Comparison of ENCODE assay signal across 8 cellular contexts in genomic region chr3:172061724-172062184, GRCh38. TPM values are rescaled to one million over a fixed set of nuclear protein-coding genes. Genes with fewer than 3 reads are reported as not detected.
DNase-seq lines count a peak whose midpoint lies in the region; ATAC-seq lines count a peak whose summit lies in the region.

No MANE protein-coding gene starts in this region.

- H4K12ac ChIP-seq in trophoblast cell (ENCODE audit: low read depth, low read length), result no peak overlapping the region

- no peak overlapping the region for H2AK5ac ChIP-seq in trophoblast cell (ENCODE audit: low read length)

- H3K9ac ChIP-seq in trophoblast cell (ENCODE audit: low read length), result no peak overlapping the region

- no peak overlapping the region for H3K27ac ChIP-seq in trophoblast cell (ENCODE audit: low read depth, low read length)

- no peaks in the 10 kb centered on the region for H3K79me1 ChIP-seq in trophoblast cell (ENCODE audit: low read length)

- peak overlapping the region; percentile 65 for H3K4me3 Mint-ChIP-seq in dendritic cell treated with granulocyte-macrophage colony-stimulating factor and Interleukin-4, amounts not matched to agents 40 ng/mL and 50 ng/mL, for 4 days

- no CpG with 5 or more reads among the region's 4 CpGs for WGBS in trophoblast cell (ENCODE audit: extremely low coverage, insufficient coverage, insufficient read length)

- H3K18ac ChIP-seq in trophoblast cell (ENCODE audit: low read length), result no peak overlapping the region

- no peak overlapping the region for H2AFZ ChIP-seq in trophoblast cell (ENCODE audit: insufficient read depth, low read length, poor library complexity)

- H3K4ac ChIP-seq in trophoblast cell (ENCODE audit: low read depth, low read length), result peak overlapping the region; percentile 73

- H3K4me1 Mint-ChIP-seq in dendritic cell treated with granulocyte-macrophage colony-stimulating factor and Interleukin-4, amounts not matched to agents 40 ng/mL and 50 ng/mL, for 4 days (ENCODE audit: low read depth), result peaks cover 71% of the 10 kb centered on the region

- ATAC-seq in GM21423 (IDR thresholded peaks at IDR 0.05; ENCODE audit: unreplicated experiment) (peak; percentile 88), HG03575 (IDR thresholded peaks at IDR 0.05; ENCODE audit: extremely low read depth, insufficient number of reproducible peaks, low FRiP score, unreplicated experiment) (peak; percentile 89)

- H3K4me1 ChIP-seq in trophoblast cell (ENCODE audit: control insufficient read depth in 1 of 2, insufficient read depth in 2 of 2, low read length in 2 of 2), result peaks cover 0 to 3% of the 10 kb centered on the region in 2 experiments

- H4K91ac ChIP-seq in trophoblast cell (ENCODE audit: low read depth, low read length), result no peak overlapping the region

- H4K8ac ChIP-seq in trophoblast cell (ENCODE audit: low read depth, low read length), result no peak overlapping the region

- no peaks in the 10 kb centered on the region for H3K27me3 Mint-ChIP-seq in dendritic cell treated with granulocyte-macrophage colony-stimulating factor and Interleukin-4, amounts not matched to agents 40 ng/mL and 50 ng/mL, for 4 days

- peaks cover 27% of the 10 kb centered on the region for H3K36me3 Mint-ChIP-seq in dendritic cell treated with granulocyte-macrophage colony-stimulating factor and Interleukin-4, amounts not matched to agents 40 ng/mL and 50 ng/mL, for 4 days (ENCODE audit: low read depth)

- peak overlapping the region; percentile 85 for H3K27ac Mint-ChIP-seq in dendritic cell treated with granulocyte-macrophage colony-stimulating factor and Interleukin-4, amounts not matched to agents 40 ng/mL and 50 ng/mL, for 4 days

- H3K79me2 ChIP-seq in trophoblast cell (ENCODE audit: control insufficient read depth, insufficient read depth, low read length, poor library complexity), result no peaks in the 10 kb centered on the region

- no peaks in the 10 kb centered on the region for H3K27me3 ChIP-seq in trophoblast cell (ENCODE audit: insufficient read depth, low read length)

- intact Hi-C loops in dendritic cell treated with granulocyte-macrophage colony-stimulating factor and Interleukin-4, amounts not matched to agents 40 ng/mL and 50 ng/mL, for 4 days (cut with micrococcal nuclease), result loop anchor here (5.0 kb wide), 1 partner anchor 41 kb away; no protein-coding TSS in a partner anchor

- H2BK12ac ChIP-seq in trophoblast cell (ENCODE audit: low read length), result no peak overlapping the region

- no peaks in the 10 kb centered on the region for H3K9me3 ChIP-seq in trophoblast cell (ENCODE audit: insufficient read depth, low read depth, low read length)

- H2BK5ac ChIP-seq in trophoblast cell (ENCODE audit: low read depth, low read length, poor library complexity), result no peak overlapping the region

- in situ Hi-C loops in G401 (cut with HindIII; ENCODE audit: low sequenced_read_pairs), result no loop called here

- H3K36me3 ChIP-seq in trophoblast cell (ENCODE audit: control insufficient read depth in 1 of 2, insufficient read depth in 2 of 2, low read length in 2 of 2), result peaks cover 0 to 3% of the 10 kb centered on the region in 2 experiments

- peak; percentile 85 for DNase-seq in CD1c-positive myeloid dendritic cell (ENCODE audit: extremely low spot score)
- peak in 1 of 2 donors; percentile 41 for DNase-seq in trophoblast cell
- DNase-seq in G401 (ENCODE audit: low spot score), result no peak
- DNase-seq in NCI-H1417 treated with DMSO at 0.1 percent for 48 hours (lab: John Stamatoyannopoulos, UW), result no peak
- no peak for DNase-seq in NCI-H526 treated with DMSO at 0.1 percent for 48 hours (lab: John Stamatoyannopoulos, UW)

- H3K9me3 Mint-ChIP-seq in dendritic cell treated with granulocyte-macrophage colony-stimulating factor and Interleukin-4, amounts not matched to agents 40 ng/mL and 50 ng/mL, for 4 days, result no peaks in the 10 kb centered on the region

- H3K4me3 ChIP-seq in trophoblast cell (ENCODE audit: low read depth, low read length), result no peak overlapping the region

- H3K23ac ChIP-seq in trophoblast cell (ENCODE audit: low read length), result no peak overlapping the region

- no peak overlapping the region for H3K14ac ChIP-seq in trophoblast cell (ENCODE audit: low read length)

- H3K4me2 ChIP-seq in trophoblast cell (ENCODE audit: low read length), result no peak overlapping the region

- no peak overlapping the region for H2BK120ac ChIP-seq in trophoblast cell (ENCODE audit: insufficient read depth, low read length, poor library complexity)

RNA-seq across cellular contexts. Expression of gene FNDC3B, which starts 22.4 kb away (rescaled TPM):
- 70.8 and 74.9 TPM in 2 replicates for polyA plus RNA-seq in trophoblast cell (2013)
- total RNA-seq in G401 (2014; rRNA removed; shearing (Covaris generic)), result 12.7 and 22.9 TPM in 2 replicates
